Comparison of ENCODE assay signal across 8 cellular contexts in the genomic region with DNA sequence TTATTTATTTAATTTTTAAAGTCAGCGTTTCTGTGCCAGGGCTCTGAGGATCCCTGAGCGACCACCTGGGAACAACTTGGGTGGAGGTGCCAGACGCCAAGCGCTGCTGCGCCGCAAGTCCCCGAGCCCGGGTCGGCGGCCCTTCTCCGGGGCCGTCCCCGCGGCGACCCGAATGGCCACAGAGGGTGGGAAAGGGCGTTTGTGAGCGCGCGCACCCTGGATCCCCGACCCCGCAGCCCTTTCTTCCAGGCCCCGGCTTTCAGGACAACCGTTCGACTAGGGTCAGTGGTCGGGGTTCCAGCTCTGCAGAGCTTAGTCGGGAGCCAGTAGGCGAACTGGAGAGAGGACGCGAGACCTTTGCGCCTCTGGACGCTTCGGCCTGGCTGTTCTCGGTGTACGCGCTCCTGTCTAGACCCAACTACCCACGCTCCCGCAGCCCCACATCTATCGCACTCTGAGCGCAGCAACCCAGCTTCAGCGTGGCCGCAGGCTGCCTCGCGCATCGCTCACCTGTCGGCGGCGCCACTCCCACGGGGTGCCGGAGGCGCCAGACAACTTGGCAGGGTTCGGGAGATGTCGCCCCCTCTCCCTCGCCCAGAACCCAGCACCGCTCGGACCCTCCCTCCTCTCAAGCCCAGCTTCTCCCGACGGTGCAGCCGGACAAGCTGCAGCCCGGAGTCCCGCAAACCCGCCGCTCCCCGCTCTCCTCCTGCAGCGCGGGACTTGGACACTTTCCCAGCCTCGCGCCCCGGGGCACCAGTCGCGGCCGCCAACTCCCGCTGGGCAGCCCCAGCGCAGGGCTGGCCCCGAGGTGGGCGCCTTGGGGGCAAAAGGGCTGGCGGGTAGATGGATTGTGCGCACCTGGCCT. TPM values are rescaled to one million over a fixed set of nuclear protein-coding genes. Genes with fewer than 3 reads are reported as not detected.
DNase-seq lines count a peak whose midpoint lies in the region; ATAC-seq and TF ChIP-seq lines count a peak whose summit lies in the region.

No MANE protein-coding gene starts in this region.

- peaks cover 13 to 31% (median 25%) of the 10 kb centered on the region in 4 donors for H3K4me1 ChIP-seq in liver (ENCODE audit: control insufficient read depth in 4 of 4, insufficient read depth in 4 of 4, low read length in 3 of 4)

- H3K36me3 Mint-ChIP-seq in activated naive CD8-positive, alpha-beta T cell treated with anti-CD3 and anti-CD28 coated beads for 36 hours, result peaks cover 3% of the 10 kb centered on the region
- no peaks in the 10 kb centered on the region for H3K36me3 Mint-ChIP-seq in activated naive CD8-positive, alpha-beta T cell treated with anti-CD3 and anti-CD28 coated beads, Interleukin-2, amount 50 U/mL, for 24 hours (ENCODE audit: low read depth)

- H3K9ac ChIP-seq in liver (ENCODE audit: low read depth in 1 of 2, low read length in 2 of 2), result no peak overlapping the region

- no peak for ATAC-seq in activated naive CD8-positive, alpha-beta T cell treated with anti-CD3 and anti-CD28 coated beads, Interleukin-2, amount 50 U/mL, for 24 hours
- no peak for ATAC-seq in GM18520 (IDR thresholded peaks at IDR 0.05; ENCODE audit: unreplicated experiment)

- no peak overlapping the region for H3K27ac ChIP-seq in liver (ENCODE audit: low read depth in 1 of 2, low read length in 2 of 2)

- no peak overlapping the region for H3K4me3 Mint-ChIP-seq in activated naive CD8-positive, alpha-beta T cell treated with anti-CD3 and anti-CD28 coated beads for 36 hours
- no peak overlapping the region for H3K4me3 Mint-ChIP-seq in activated naive CD8-positive, alpha-beta T cell treated with anti-CD3 and anti-CD28 coated beads, Interleukin-2, amount 50 U/mL, for 24 hours

- TF ChIP-seq RAD21 in liver (IDR thresholded peaks at IDR 0.05), result no peak

- 3% methylated on average over 78 of the region's 78 CpGs for WGBS in liver

- peak overlapping the region; percentile 29 to 56 for H3K4me3 ChIP-seq in cardiac fibroblast (replicated peaks in 1 of 2; ENCODE audit: low read depth in 2 of 2, low read length in 2 of 2)
- H3K4me3 ChIP-seq in liver (ENCODE audit: low read depth in 1 of 3, low read length in 3 of 3), result peak overlapping the region; percentile 37 to 73 (median 72)

- TF ChIP-seq CTCF in cardiac fibroblast (IDR thresholded peaks at IDR 0.05; ENCODE audit: low read depth, low read length) (no peak), liver (IDR thresholded peaks at IDR 0.05; ENCODE audit: low read depth, low read length, missing input control) (no peak)

- H3K27me3 ChIP-seq in liver (ENCODE audit: control insufficient read depth in 4 of 4, insufficient read depth in 4 of 4, low read length in 3 of 4), result peaks cover 0 to 2% (median 0%) of the 10 kb centered on the region in 4 donors

- no peaks in the 10 kb centered on the region for H3K36me3 ChIP-seq in liver (ENCODE audit: control insufficient read depth in 4 of 4, insufficient read depth in 3 of 4, low read depth in 1 of 4, low read length in 3 of 4)

- H3K27ac Mint-ChIP-seq in activated naive CD8-positive, alpha-beta T cell treated with anti-CD3 and anti-CD28 coated beads for 36 hours, result no peak overlapping the region
- H3K27ac Mint-ChIP-seq in activated naive CD8-positive, alpha-beta T cell treated with anti-CD3 and anti-CD28 coated beads, Interleukin-2, amount 50 U/mL, for 24 hours, result no peak overlapping the region

- H3K9me3 ChIP-seq in liver (ENCODE audit: control insufficient read depth in 4 of 4, low read length in 3 of 4), result no peaks in the 10 kb centered on the region

- peak; percentile 1 for DNase-seq in activated naive CD8-positive, alpha-beta T cell treated with anti-CD3 and anti-CD28 coated beads for 36 hours
- DNase-seq in activated naive CD8-positive, alpha-beta T cell treated with anti-CD3 and anti-CD28 coated beads, Interleukin-2, amount 50 U/mL, for 24 hours, result no peak
- DNase-seq in cardiac fibroblast (ENCODE audit: low read depth in 2 of 2) (peak in 1 of 2 donors; percentile 27), NCI-H1694 treated with DMSO at 0.1 percent for 48 hours (lab: John Stamatoyannopoulos, UW) (no peak), NCI-H2107 treated with DMSO at 0.1 percent for 48 hours (lab: John Stamatoyannopoulos, UW; ENCODE audit: unreplicated experiment) (no peak)
- no peak for DNase-seq in activated CD8-positive, alpha-beta memory T cell treated with anti-CD3 and anti-CD28 coated beads, Interleukin-2, amount 50 U/mL, for 48 hours

- no peaks in the 10 kb centered on the region for H3K9me3 Mint-ChIP-seq in activated naive CD8-positive, alpha-beta T cell treated with anti-CD3 and anti-CD28 coated beads for 36 hours
- no peaks in the 10 kb centered on the region for H3K9me3 Mint-ChIP-seq in activated naive CD8-positive, alpha-beta T cell treated with anti-CD3 and anti-CD28 coated beads, Interleukin-2, amount 50 U/mL, for 24 hours

- H3K4me1 Mint-ChIP-seq in activated naive CD8-positive, alpha-beta T cell treated with anti-CD3 and anti-CD28 coated beads for 36 hours, result no peaks in the 10 kb centered on the region
- no peaks in the 10 kb centered on the region for H3K4me1 Mint-ChIP-seq in activated naive CD8-positive, alpha-beta T cell treated with anti-CD3 and anti-CD28 coated beads, Interleukin-2, amount 50 U/mL, for 24 hours

- peaks cover 61% of the 10 kb centered on the region for H3K27me3 Mint-ChIP-seq in activated naive CD8-positive, alpha-beta T cell treated with anti-CD3 and anti-CD28 coated beads for 36 hours
- H3K27me3 Mint-ChIP-seq in activated naive CD8-positive, alpha-beta T cell treated with anti-CD3 and anti-CD28 coated beads, Interleukin-2, amount 50 U/mL, for 24 hours, result peaks cover 27% of the 10 kb centered on the region

TF ChIP-seq in liver, 16 proteins besides CTCF, POLR2A, EP300 and RAD21:
- TF ChIP-seq GABPA (IDR thresholded peaks at IDR 0.05 in 1 of 2, conservative IDR thresholded peaks at IDR 0.05 in 1 of 2), result no peak
- TF ChIP-seq TAF1 (conservative IDR thresholded peaks at IDR 0.05), result no peak
- TF ChIP-seq, protein P1, sequence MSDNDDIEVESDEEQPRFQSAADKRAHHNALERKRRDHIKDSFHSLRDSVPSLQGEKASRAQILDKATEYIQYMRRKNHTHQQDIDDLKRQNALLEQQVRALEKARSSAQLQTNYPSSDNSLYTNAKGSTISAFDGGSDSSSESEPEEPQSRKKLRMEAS (IDR thresholded peaks at IDR 0.05), result no peak
- TF ChIP-seq SP1 (IDR thresholded peaks at IDR 0.05), result no peak
- TF ChIP-seq FOXA2 (IDR thresholded peaks at IDR 0.05), result no peak
- TF ChIP-seq HNF4A (conservative IDR thresholded peaks at IDR 0.05), result no peak
- TF ChIP-seq YY1 (IDR thresholded peaks at IDR 0.05), result no peak
- TF ChIP-seq, protein P2, sequence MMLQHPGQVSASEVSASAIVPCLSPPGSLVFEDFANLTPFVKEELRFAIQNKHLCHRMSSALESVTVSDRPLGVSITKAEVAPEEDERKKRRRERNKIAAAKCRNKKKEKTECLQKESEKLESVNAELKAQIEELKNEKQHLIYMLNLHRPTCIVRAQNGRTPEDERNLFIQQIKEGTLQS (IDR thresholded peaks at IDR 0.05), result no peak
- TF ChIP-seq FOXA1 (IDR thresholded peaks at IDR 0.05), result no peak
- TF ChIP-seq RXRA (IDR thresholded peaks at IDR 0.05), result no peak
- TF ChIP-seq, protein P3, sequence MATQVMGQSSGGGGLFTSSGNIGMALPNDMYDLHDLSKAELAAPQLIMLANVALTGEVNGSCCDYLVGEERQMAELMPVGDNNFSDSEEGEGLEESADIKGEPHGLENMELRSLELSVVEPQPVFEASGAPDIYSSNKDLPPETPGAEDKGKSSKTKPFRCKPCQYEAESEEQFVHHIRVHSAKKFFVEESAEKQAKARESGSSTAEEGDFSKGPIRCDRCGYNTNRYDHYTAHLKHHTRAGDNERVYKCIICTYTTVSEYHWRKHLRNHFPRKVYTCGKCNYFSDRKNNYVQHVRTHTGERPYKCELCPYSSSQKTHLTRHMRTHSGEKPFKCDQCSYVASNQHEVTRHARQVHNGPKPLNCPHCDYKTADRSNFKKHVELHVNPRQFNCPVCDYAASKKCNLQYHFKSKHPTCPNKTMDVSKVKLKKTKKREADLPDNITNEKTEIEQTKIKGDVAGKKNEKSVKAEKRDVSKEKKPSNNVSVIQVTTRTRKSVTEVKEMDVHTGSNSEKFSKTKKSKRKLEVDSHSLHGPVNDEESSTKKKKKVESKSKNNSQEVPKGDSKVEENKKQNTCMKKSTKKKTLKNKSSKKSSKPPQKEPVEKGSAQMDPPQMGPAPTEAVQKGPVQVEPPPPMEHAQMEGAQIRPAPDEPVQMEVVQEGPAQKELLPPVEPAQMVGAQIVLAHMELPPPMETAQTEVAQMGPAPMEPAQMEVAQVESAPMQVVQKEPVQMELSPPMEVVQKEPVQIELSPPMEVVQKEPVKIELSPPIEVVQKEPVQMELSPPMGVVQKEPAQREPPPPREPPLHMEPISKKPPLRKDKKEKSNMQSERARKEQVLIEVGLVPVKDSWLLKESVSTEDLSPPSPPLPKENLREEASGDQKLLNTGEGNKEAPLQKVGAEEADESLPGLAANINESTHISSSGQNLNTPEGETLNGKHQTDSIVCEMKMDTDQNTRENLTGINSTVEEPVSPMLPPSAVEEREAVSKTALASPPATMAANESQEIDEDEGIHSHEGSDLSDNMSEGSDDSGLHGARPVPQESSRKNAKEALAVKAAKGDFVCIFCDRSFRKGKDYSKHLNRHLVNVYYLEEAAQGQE (IDR thresholded peaks at IDR 0.05), result no peak
- no peak for TF ChIP-seq NR2F2 (IDR thresholded peaks at IDR 0.05)
- TF ChIP-seq HNF4G (IDR thresholded peaks at IDR 0.05), result no peak
- no peak for TF ChIP-seq EGR1 (IDR thresholded peaks at IDR 0.05; ENCODE audit: low read depth in 2 of 2)
- TF ChIP-seq, protein P4, sequence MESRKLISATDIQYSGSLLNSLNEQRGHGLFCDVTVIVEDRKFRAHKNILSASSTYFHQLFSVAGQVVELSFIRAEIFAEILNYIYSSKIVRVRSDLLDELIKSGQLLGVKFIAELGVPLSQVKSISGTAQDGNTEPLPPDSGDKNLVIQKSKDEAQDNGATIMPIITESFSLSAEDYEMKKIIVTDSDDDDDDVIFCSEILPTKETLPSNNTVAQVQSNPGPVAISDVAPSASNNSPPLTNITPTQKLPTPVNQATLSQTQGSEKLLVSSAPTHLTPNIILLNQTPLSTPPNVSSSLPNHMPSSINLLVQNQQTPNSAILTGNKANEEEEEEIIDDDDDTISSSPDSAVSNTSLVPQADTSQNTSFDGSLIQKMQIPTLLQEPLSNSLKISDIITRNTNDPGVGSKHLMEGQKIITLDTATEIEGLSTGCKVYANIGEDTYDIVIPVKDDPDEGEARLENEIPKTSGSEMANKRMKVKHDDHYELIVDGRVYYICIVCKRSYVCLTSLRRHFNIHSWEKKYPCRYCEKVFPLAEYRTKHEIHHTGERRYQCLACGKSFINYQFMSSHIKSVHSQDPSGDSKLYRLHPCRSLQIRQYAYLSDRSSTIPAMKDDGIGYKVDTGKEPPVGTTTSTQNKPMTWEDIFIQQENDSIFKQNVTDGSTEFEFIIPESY (IDR thresholded peaks at IDR 0.05), result no peak
- TF ChIP-seq JUND (IDR thresholded peaks at IDR 0.05), result no peak

RNA-seq across cellular contexts. Expression of a gene that starts 0.8 kb away (rescaled TPM):
- not detected for total RNA-seq in activated naive CD8-positive, alpha-beta T cell treated with anti-CD3 and anti-CD28 coated beads for 36 hours
- total RNA-seq in liver, result under 1 TPM; 0.17 to 0.47 TPM
- under 1 TPM; 0.46 to 0.65 TPM for polyA plus RNA-seq in liver
